Comparison of ENCODE assay signal across 17 cellular contexts in the genomic region with DNA sequence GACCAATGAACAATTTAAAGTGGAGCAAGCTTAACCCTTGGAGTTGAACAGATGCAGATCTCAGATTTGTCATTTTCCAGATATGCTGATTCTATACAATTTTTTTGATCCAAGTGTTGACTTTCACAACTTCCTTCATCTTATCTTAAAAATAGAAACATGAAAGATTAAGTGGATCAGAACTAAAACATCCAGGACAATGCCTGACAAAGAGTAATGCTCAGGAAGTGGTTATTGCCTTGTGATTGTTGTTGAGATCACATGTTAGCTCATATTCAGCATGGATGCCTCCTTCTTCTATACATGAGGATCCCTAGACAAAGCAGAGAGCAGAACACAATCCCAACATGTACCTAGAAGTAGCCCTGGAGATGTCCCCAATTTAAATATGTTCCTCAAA.
DNase-seq lines count a peak whose midpoint lies in the region; ATAC-seq, FAIRE-seq and TF ChIP-seq lines count a peak whose summit lies in the region.
"Had no signal": no experiment of that assay in that cellular context is flagged by ENCODE, and none has a peak within 500 bp of the region (broad histone marks: within the 10 kb centered on the region; RNA-seq: fewer than 3 reads in every experiment).

No MANE protein-coding gene starts in this region.

- H2BK120ac ChIP-seq in mesendoderm (ENCODE audit: low read depth, low read length), result no peak overlapping the region

- H3K36me3 ChIP-seq in bronchial epithelial cell (ENCODE audit: control insufficient read depth, insufficient read depth, low read length), result no peaks in the 10 kb centered on the region
- no peaks in the 10 kb centered on the region for H3K36me3 ChIP-seq in mesendoderm (ENCODE audit: control insufficient read depth, insufficient read depth, low read length)
- H3K36me3 ChIP-seq in H7 (replicated peaks; ENCODE audit: control insufficient read depth, insufficient read depth, low read length), result no peaks in the 10 kb centered on the region

- H2BK15ac ChIP-seq in mesendoderm (replicated peaks; ENCODE audit: low read depth), result peak overlapping the region; percentile 7

- H3K27ac ChIP-seq in mesendoderm (ENCODE audit: low read depth, low read length), result no peak overlapping the region
- H3K27ac ChIP-seq: A549, RWPE1 had no signal

- H3K4me1 ChIP-seq in mesendoderm (ENCODE audit: control insufficient read depth, low read depth, low read length), result peaks cover 2% of the 10 kb centered on the region
- H3K4me1 ChIP-seq: A549 had no signal

- TF ChIP-seq CTCF in bronchial epithelial cell (IDR thresholded peaks at IDR 0.05; ENCODE audit: insufficient read depth, low read length, severe bottlenecking), result no peak

- no peak overlapping the region for H3K4me3 ChIP-seq in bronchial epithelial cell (ENCODE audit: low read depth, low read length)
- H3K4me3 ChIP-seq in mesendoderm (ENCODE audit: low read length), result no peak overlapping the region
- H3K4me3 ChIP-seq in H7 (ENCODE audit: insufficient read depth, low read depth, low read length), result no peak overlapping the region
- H3K4me3 ChIP-seq: A549, GM23338 had no signal

- H3K18ac ChIP-seq in mesendoderm (ENCODE audit: low read length), result no peak overlapping the region

- H3K9ac ChIP-seq in mesendoderm (ENCODE audit: low read length), result no peak overlapping the region

- H3K4ac ChIP-seq in mesendoderm (ENCODE audit: low read depth, low read length), result no peak overlapping the region

- H3K23ac ChIP-seq in mesendoderm (ENCODE audit: low read length), result no peak overlapping the region

- no peaks in the 10 kb centered on the region for H3K79me2 ChIP-seq in mesendoderm (ENCODE audit: control insufficient read depth, insufficient read depth, low read length)

- H4K8ac ChIP-seq in mesendoderm (ENCODE audit: low read depth, low read length), result no peak overlapping the region

- no peak overlapping the region for H3K56ac ChIP-seq in mesendoderm (ENCODE audit: low read length)

- peak; percentile 4 for DNase-seq in Daoy (ENCODE audit: low read depth)
- peak; percentile 25 for DNase-seq in LHCN-M2 (ENCODE audit: low read depth)
- peak; percentile 3 for DNase-seq in bronchial epithelial cell (ENCODE audit: low read depth)
- no peak for DNase-seq in mesendoderm
- no peak for DNase-seq in AG08396 (ENCODE audit: low spot score)
- no peak for DNase-seq in H7
- DNase-seq: AML-193, COR-L47, NCI-H2029, NCI-H2171 treated with DMSO at 0.1 percent for 48 hours, NCI-H510A, NCI-H774 had no signal

- no peak for FAIRE-seq in bronchial epithelial cell (lab: Jason Lieb, UNC)
- FAIRE-seq: A549 had no signal

- H3K27me3 ChIP-seq in bronchial epithelial cell (ENCODE audit: control insufficient read depth, insufficient read depth, low read length) (no peaks in the 10 kb centered on the region), mesendoderm (ENCODE audit: insufficient read depth, low read length, poor library complexity) (no peaks in the 10 kb centered on the region), H7 (ENCODE audit: control insufficient read depth, insufficient read depth, low read length) (no peaks in the 10 kb centered on the region)

- H3K4me2 ChIP-seq in mesendoderm (ENCODE audit: low read length), result no peak overlapping the region
- H3K4me2 ChIP-seq: A549, GM23338 had no signal

- ATAC-seq in GM21515 (IDR thresholded peaks at IDR 0.05; ENCODE audit: unreplicated experiment) (no peak), HG02973 (IDR thresholded peaks at IDR 0.05; ENCODE audit: unreplicated experiment) (no peak)
- ATAC-seq: GM23338 had no signal

- no peak overlapping the region for H2BK5ac ChIP-seq in mesendoderm (ENCODE audit: low read length)

- H4K5ac ChIP-seq in mesendoderm (ENCODE audit: low read length), result no peak overlapping the region

- H2AK5ac ChIP-seq in mesendoderm (ENCODE audit: low read length), result no peak overlapping the region

- H3K79me1 ChIP-seq in mesendoderm (ENCODE audit: low read length), result no peaks in the 10 kb centered on the region

Comparison
In these comparisons a context has a peak if more than half of its experiments do, and no peak if none do; other contexts are left out.
1. DNase-seq: peak in Daoy (single experiment), LHCN-M2 (single experiment) and bronchial epithelial cell (single experiment); none in mesendoderm (single experiment), AG08396 (single experiment) and H7 (single experiment).